8 cellular contexts compared by ENCODE assay signal in genomic region chr7:39833180-39833788, GRCh38.
DNase-seq lines count a peak whose midpoint lies in the region; ATAC-seq, FAIRE-seq and TF ChIP-seq lines count a peak whose summit lies in the region.
"Not testable (repeated sequence)": the region's sequence is repeated elsewhere in the genome, so short reads cannot be mapped to it uniquely, and the experiment has no call there.

No MANE protein-coding gene starts in this region.

- not testable (repeated sequence) for H4K20me1 ChIP-seq in K562 (replicated peaks; ENCODE audit: control insufficient read depth, insufficient read depth, low read length); neural cell (ENCODE audit: insufficient read depth)

- not testable (repeated sequence) for H3K9ac ChIP-seq in K562 (ENCODE audit: insufficient read depth in 1 of 2, low read depth in 2 of 2, low read length in 2 of 2)
- peak overlapping the region; percentile 12 for H3K9ac ChIP-seq in neural cell (ENCODE audit: low read length)

- not testable (repeated sequence) for TF ChIP-seq POLR2A in K562 (conservative IDR thresholded peaks at IDR 0.05)

- not testable (repeated sequence) for H3F3A ChIP-seq in neural cell (ENCODE audit: insufficient read depth, low read length, poor library complexity, severe bottlenecking)

- H3K4me1 ChIP-seq in CD8-positive, alpha-beta memory T cell (ENCODE audit: insufficient read depth, low read length) = not testable (repeated sequence)
- H3K4me1 ChIP-seq in K562 (replicated peaks in 1 of 2; ENCODE audit: control insufficient read depth in 2 of 2, insufficient read depth in 2 of 2, low read length in 2 of 2) (peaks cover 0 to 12% of the 10 kb centered on the region in 2 experiments; a peak in 3 of 5 replicates), heart right ventricle (peaks cover 0 to 16% (median 4%) of the 10 kb centered on the region in 9 donors)

- peaks cover 30 to 81% of the 10 kb centered on the region in 2 donors for H3K27me3 Mint-ChIP-seq in CD8-positive, alpha-beta memory T cell

- not testable (repeated sequence) for TF ChIP-seq CTCF in K562 (IDR thresholded peaks at IDR 0.05 in 2 of 3, conservative IDR thresholded peaks at IDR 0.05 in 1 of 3; ENCODE audit: insufficient read depth in 2 of 3, low read depth in 1 of 3, low read length in 3 of 3); neural cell (IDR thresholded peaks at IDR 0.05; ENCODE audit: poor library complexity, severe bottlenecking)
- peak in 2 of 9 donors; percentile 15 to 18 for TF ChIP-seq CTCF in heart right ventricle (IDR thresholded peaks at IDR 0.05)

- WGBS in K562 (ENCODE audit: insufficient coverage, low coverage, missing lambda C conversion rate) = 25% methylated on average over 42 of the region's 71 CpGs
- WGBS in heart right ventricle, 2 donors = 0% methylated on average over 70 to 71 of the region's 71 CpGs

- H3K9me3 Mint-ChIP-seq in CD8-positive, alpha-beta memory T cell; stimulated activated effector memory CD8-positive, alpha-beta T cell treated with anti-CD3 and anti-CD28 coated beads, Interleukin-12 subunit alpha, Interleukin-12 subunit beta, amount 100 ng/mL, for 72 hours: not testable (repeated sequence)

- not testable (repeated sequence) for H3K4me1 Mint-ChIP-seq in CD8-positive, alpha-beta memory T cell; stimulated activated effector memory CD8-positive, alpha-beta T cell treated with anti-CD3 and anti-CD28 coated beads, Interleukin-12 subunit alpha, Interleukin-12 subunit beta, amount 100 ng/mL, for 72 hours

- not testable (repeated sequence) for H3K4me3 ChIP-seq in CD8-positive, alpha-beta memory T cell (ENCODE audit: low read length)
- peak overlapping the region; percentile 19; the same call in 1 of the 2 replicates for H3K4me3 ChIP-seq in K562
- peak overlapping the region; percentile 30 to 57 (median 50) for H3K4me3 ChIP-seq in heart right ventricle
- H3K4me3 ChIP-seq in neural cell (ENCODE audit: low read length) = peak overlapping the region; percentile 67

- not testable (repeated sequence) for BruUV-seq in K562 (replicated peaks; lab: Mats Ljungman, UMichigan)

- in situ Hi-C loops in K562 (cut with MboI) = not testable (repeated sequence)

- H3K4me2 ChIP-seq in K562 (ENCODE audit: insufficient read depth, low read length); neural cell (ENCODE audit: low read length): not testable (repeated sequence)

- intact Hi-C loops in K562 (cut with micrococcal nuclease); heart right ventricle (cut with DNase I): not testable (repeated sequence)

- not testable (repeated sequence) for H3K36me3 ChIP-seq in CD8-positive, alpha-beta memory T cell (ENCODE audit: insufficient read depth, low read length); K562 (ENCODE audit: control insufficient read depth, insufficient read depth, low read length); heart right ventricle; neural cell (ENCODE audit: insufficient read depth, low read length)

- not testable (repeated sequence) for TF ChIP-seq RAD21 in K562 (CRISPR knock-in tag; conservative IDR thresholded peaks at IDR 0.05 in 1 of 2, IDR thresholded peaks at IDR 0.05 in 1 of 2); neural cell (conservative IDR thresholded peaks at IDR 0.05)

- peaks cover 14% of the 10 kb centered on the region for H3K27me3 ChIP-seq in CD8-positive, alpha-beta memory T cell (ENCODE audit: insufficient read depth, low read length, poor library complexity, severe bottlenecking)
- H3K27me3 ChIP-seq in K562 (ENCODE audit: control insufficient read depth in 2 of 2, insufficient read depth in 2 of 2, low read length in 2 of 2) (peaks cover 9 to 13% of the 10 kb centered on the region in 2 experiments; a peak in 3 of 5 replicates), heart right ventricle (peaks cover 0 to 48% (median 19%) of the 10 kb centered on the region in 7 donors), neural cell (ENCODE audit: insufficient read depth, low read depth, low read length) (peaks cover 33% of the 10 kb centered on the region)

- not testable (repeated sequence) for H3K9me3 ChIP-seq in CD8-positive, alpha-beta memory T cell (ENCODE audit: low read length); K562 (replicated peaks; ENCODE audit: control insufficient read depth, insufficient read depth, low read depth, low read length); heart right ventricle; neural cell (ENCODE audit: low read length)

- peak in 2 of 5 donors; percentile 8 to 18 for DNase-seq in CD8-positive, alpha-beta memory T cell
- peak; percentile 61 for DNase-seq in NCI-H345 (lab: John Stamatoyannopoulos, UW)
- peak in 2 of 4 experiments; percentile 26 to 41 for DNase-seq in K562 (ENCODE audit: extremely low read depth in 1 of 4, low spot score in 3 of 4)
- peak; percentile 29 to 52 for DNase-seq in heart right ventricle
- peak; percentile 11 to 57 for DNase-seq in stimulated activated effector memory CD8-positive, alpha-beta T cell treated with anti-CD3 and anti-CD28 coated beads, Interleukin-12 subunit alpha, Interleukin-12 subunit beta, amount 100 ng/mL, for 72 hours (ENCODE audit: low spot score in 2 of 2)

- H3K9me1 ChIP-seq in K562 (ENCODE audit: control insufficient read depth, insufficient read depth, low read length) = not testable (repeated sequence)

- not testable (repeated sequence) for H3K36me3 Mint-ChIP-seq in CD8-positive, alpha-beta memory T cell; stimulated activated effector memory CD8-positive, alpha-beta T cell treated with anti-CD3 and anti-CD28 coated beads, Interleukin-12 subunit alpha, Interleukin-12 subunit beta, amount 100 ng/mL, for 72 hours

- not testable (repeated sequence) for H3K27ac Mint-ChIP-seq in CD8-positive, alpha-beta memory T cell; stimulated activated effector memory CD8-positive, alpha-beta T cell treated with anti-CD3 and anti-CD28 coated beads, Interleukin-12 subunit alpha, Interleukin-12 subunit beta, amount 100 ng/mL, for 72 hours

- H3K79me2 ChIP-seq in K562 (ENCODE audit: control insufficient read depth, insufficient read depth, low read length); neural cell (replicated peaks; ENCODE audit: insufficient read depth, low read length): not testable (repeated sequence)

- not testable (repeated sequence) for TF ChIP-seq EP300 in K562 (IDR thresholded peaks at IDR 0.05; ENCODE audit: low read length); neural cell (conservative IDR thresholded peaks at IDR 0.05; ENCODE audit: poor library complexity, severe bottlenecking)

- not testable (repeated sequence) for H3K27ac ChIP-seq in CD8-positive, alpha-beta memory T cell (ENCODE audit: low read depth, low read length); K562 (ENCODE audit: extremely low read depth, low read depth, low read length); heart right ventricle; neural cell (ENCODE audit: low read length)

- POLR2A ChIA-PET in CD8-positive, alpha-beta memory T cell (lab: Charles Lee); K562 (lab: Yijun Ruan, JAX): not testable (repeated sequence)

- H3K9me2 ChIP-seq in neural cell (ENCODE audit: insufficient read depth, low read length) = not testable (repeated sequence)

- CTCF ChIA-PET in CD8-positive, alpha-beta memory T cell (lab: Charles Lee); K562 (lab: Yijun Ruan, JAX; ENCODE audit: low intra/inter-chr PET ratio): not testable (repeated sequence)

- FAIRE-seq in K562 (lab: Jason Lieb, UNC) = not testable (repeated sequence)

- peak overlapping the region in 6 of 7 donors; percentile 24 to 79 (median 46) for H3K4me3 Mint-ChIP-seq in CD8-positive, alpha-beta memory T cell
- peak overlapping the region; percentile 26 for H3K4me3 Mint-ChIP-seq in stimulated activated effector memory CD8-positive, alpha-beta T cell treated with anti-CD3 and anti-CD28 coated beads, Interleukin-12 subunit alpha, Interleukin-12 subunit beta, amount 100 ng/mL, for 72 hours

- ATAC-seq in HG02798 (IDR thresholded peaks at IDR 0.05; ENCODE audit: poor library complexity, unreplicated experiment) (peak; percentile 57), K562 (peak; percentile 92), heart right ventricle (peak; percentile 59 to 90 (median 77))
- peak; percentile 65 to 75 for ATAC-seq in activated CD4-positive, CD25-positive, alpha-beta regulatory T cell treated with anti-CD3 and anti-CD28 coated beads, Interleukin-2, amount 50 U/mL, for 24 hours
- ATAC-seq in stimulated activated effector memory CD8-positive, alpha-beta T cell treated with anti-CD3 and anti-CD28 coated beads, Interleukin-12 subunit alpha, Interleukin-12 subunit beta, amount 100 ng/mL, for 72 hours = peak; percentile 78

- 0 out of 2 replicates have a peak overlapping the region, but pooled peaks have one; percentile 32 for H2AFZ ChIP-seq in K562 (ENCODE audit: low read depth, low read length)
- H2AFZ ChIP-seq in neural cell (ENCODE audit: low read depth, low read length) = not testable (repeated sequence)

TF ChIP-seq in neural cell, 6 proteins besides CTCF, POLR2A, EP300 and RAD21:
- TF ChIP-seq SMC3 (conservative IDR thresholded peaks at IDR 0.05; ENCODE audit: poor library complexity) (peak; percentile 35), MXI1 (conservative IDR thresholded peaks at IDR 0.05; ENCODE audit: poor library complexity, severe bottlenecking) (peak; percentile 47)
